Comparison of ENCODE assay signal across 8 cellular contexts in the genomic region with DNA sequence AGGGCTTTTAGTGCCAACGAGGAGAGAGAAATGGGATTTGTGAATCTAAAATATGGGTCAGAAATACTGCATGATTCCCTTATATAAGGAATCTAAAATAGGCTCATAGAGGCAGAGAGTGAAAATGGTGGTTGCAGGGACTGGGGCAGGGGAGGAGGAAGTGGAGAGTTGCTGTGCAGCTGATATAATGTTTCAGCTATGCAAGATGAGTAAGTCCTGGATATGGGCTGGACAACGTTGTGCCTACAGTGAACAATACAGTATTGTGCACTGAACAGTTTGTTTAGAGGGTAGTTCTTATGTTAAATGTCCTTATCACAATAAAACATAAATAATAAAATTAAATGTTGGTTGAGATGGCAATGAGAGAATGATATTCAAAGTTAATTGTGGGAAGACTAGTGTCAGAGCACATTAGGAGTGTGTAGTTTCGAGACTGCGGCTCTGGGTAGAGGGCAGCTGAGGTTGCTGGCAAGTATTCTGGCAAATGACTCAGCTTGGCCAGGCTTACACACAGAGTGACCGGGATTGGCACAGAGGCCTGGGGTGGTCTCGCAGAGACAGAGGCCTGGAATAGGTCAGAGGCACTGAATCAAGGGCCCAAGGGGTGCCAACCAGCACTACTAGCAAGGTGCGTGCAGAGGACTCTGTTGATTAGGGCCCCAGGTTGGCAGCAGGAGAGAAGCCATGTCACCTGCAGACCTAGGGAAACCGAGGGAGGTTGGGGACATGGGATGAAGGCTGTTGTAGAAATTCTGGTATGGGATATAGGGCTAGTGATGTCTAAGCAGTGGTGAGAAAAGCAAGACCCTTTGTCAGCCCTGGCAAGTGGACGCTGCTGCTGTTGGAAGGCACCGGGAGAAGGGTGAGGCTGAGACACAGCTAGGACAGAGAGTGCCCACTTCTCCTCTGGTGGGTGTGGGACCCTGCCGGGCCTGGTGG. TPM values are rescaled to one million over a fixed set of nuclear protein-coding genes. Genes with fewer than 3 reads are reported as not detected.
DNase-seq lines count a peak whose midpoint lies in the region; ATAC-seq and TF ChIP-seq lines count a peak whose summit lies in the region.

No MANE protein-coding gene starts in this region.

- H3K4me1 ChIP-seq in BE2C, result peaks cover 11% of the 10 kb centered on the region

- H3K27me3 Mint-ChIP-seq in stimulated activated naive CD8-positive, alpha-beta T cell treated with anti-CD3 and anti-CD28 coated beads, Interleukin-15, amount 100 ng/mL, for 72 hours, result no peaks in the 10 kb centered on the region

- no peaks in the 10 kb centered on the region for H3K9me3 Mint-ChIP-seq in stimulated activated naive CD8-positive, alpha-beta T cell treated with anti-CD3 and anti-CD28 coated beads, Interleukin-15, amount 100 ng/mL, for 72 hours

- intact Hi-C loops in Right ventricle myocardium inferior (cut with DNase I), result no loop called here
- intact Hi-C loops in cardiac septum (cut with DNase I), result no loop called here

- H3K27me3 ChIP-seq in BE2C, result no peaks in the 10 kb centered on the region

- H3K9me3 ChIP-seq in BE2C, result no peaks in the 10 kb centered on the region

- H3K27ac ChIP-seq in cingulate gyrus (ENCODE audit: low read depth, low read length), result peak overlapping the region; percentile 98

- H3K27ac Mint-ChIP-seq in stimulated activated naive CD8-positive, alpha-beta T cell treated with anti-CD3 and anti-CD28 coated beads, Interleukin-15, amount 100 ng/mL, for 72 hours, result peak overlapping the region in 1 of 2 donors; percentile 73

- H3K36me3 ChIP-seq in BE2C, result no peaks in the 10 kb centered on the region

- peak; percentile 80 for DNase-seq in Right ventricle myocardium inferior (ENCODE audit: missing footprints)
- DNase-seq in cardiac septum (ENCODE audit: low spot score), result no peak
- DNase-seq in LoVo (ENCODE audit: low spot score), result peak; percentile 46
- DNase-seq in mesenteric fat pad (ENCODE audit: low spot score), result peak; percentile 85
- no peak for DNase-seq in NCI-H2081 treated with DMSO at 0.1 percent for 48 hours (lab: John Stamatoyannopoulos, UW)
- no peak for DNase-seq in BE2C
- no peak for DNase-seq in stimulated activated naive CD8-positive, alpha-beta T cell treated with anti-CD3 and anti-CD28 coated beads, Interleukin-15, amount 100 ng/mL, for 72 hours

- H3K4me3 Mint-ChIP-seq in stimulated activated naive CD8-positive, alpha-beta T cell treated with anti-CD3 and anti-CD28 coated beads, Interleukin-15, amount 100 ng/mL, for 72 hours, result no peak overlapping the region

- no peak for TF ChIP-seq CTCF in BE2C (IDR thresholded peaks at IDR 0.05; ENCODE audit: low read depth, low read length)

- H3K4me1 Mint-ChIP-seq in stimulated activated naive CD8-positive, alpha-beta T cell treated with anti-CD3 and anti-CD28 coated beads, Interleukin-15, amount 100 ng/mL, for 72 hours, result peaks cover 18% of the 10 kb centered on the region

- H3K4me3 ChIP-seq in BE2C (ENCODE audit: low read depth, low read length), result no peak overlapping the region

- peak; percentile 42 for ATAC-seq in Right ventricle myocardium inferior
- ATAC-seq in stimulated activated naive CD8-positive, alpha-beta T cell treated with anti-CD3 and anti-CD28 coated beads, Interleukin-15, amount 100 ng/mL, for 72 hours, result no peak

RNA-seq across cellular contexts. Expression of gene DEPP1, which starts 2.8 kb away (rescaled TPM):
- total RNA-seq in Right ventricle myocardium inferior (33.0 TPM), cardiac septum (45.5 TPM), mesenteric fat pad (566 TPM)
- 7.4 TPM for polyA plus RNA-seq in BE2C (2012; ENCODE audit: insufficient read depth, insufficient read length, low read depth)

RNA-seq across cellular contexts. Expression of gene ZNF22, which starts 19.3 kb away (rescaled TPM):
- total RNA-seq in Right ventricle myocardium inferior, result 13.7 TPM
- total RNA-seq in cardiac septum, result 14.9 TPM
- 50.3 TPM for total RNA-seq in mesenteric fat pad
- polyA plus RNA-seq in BE2C (2012; ENCODE audit: insufficient read depth, insufficient read length, low read depth), result 46.3 TPM

RNA-seq across cellular contexts. Expression of gene RASSF4, which starts 21.8 kb away (rescaled TPM):
- total RNA-seq in Right ventricle myocardium inferior, result 91.5 TPM
- total RNA-seq in cardiac septum, result 47.5 TPM
- total RNA-seq in mesenteric fat pad, result 122 TPM
- polyA plus RNA-seq in BE2C (2012; ENCODE audit: insufficient read depth, insufficient read length, low read depth), result 9.3 TPM

Comparison
In these comparisons a context has a peak if more than half of its experiments do, and no peak if none do; other contexts are left out.
1. DNase-seq: peak in Right ventricle myocardium inferior (single experiment), LoVo (single experiment) and mesenteric fat pad (single experiment); none in cardiac septum (single experiment), NCI-H2081 treated with DMSO at 0.1 percent for 48 hours (single experiment), BE2C (single experiment) and stimulated activated naive CD8-positive, alpha-beta T cell treated with anti-CD3 and anti-CD28 coated beads, Interleukin-15, amount 100 ng/mL, for 72 hours (0 of 2).
2. RNA of gene DEPP1, which starts 2.8 kb away (total RNA-seq): 566 TPM in mesenteric fat pad (single experiment); 45.5 TPM in cardiac septum (single experiment) and 33.0 TPM in Right ventricle myocardium inferior (single experiment); every median in the first group is over 10 times any median in the second.